In genomic region chrX:112761239-112762207, GRCh38 we compare ENCODE assay signal across 12 cellular contexts.
DNase-seq lines count a peak whose midpoint lies in the region; ATAC-seq, FAIRE-seq and TF ChIP-seq lines count a peak whose summit lies in the region.
"Had no signal": no experiment of that assay in that cellular context is flagged by ENCODE, and none has a peak within 500 bp of the region (broad histone marks: within the 10 kb centered on the region; RNA-seq: fewer than 3 reads in every experiment).

No MANE protein-coding gene starts in this region.

- DNase-seq in GM12878 (ENCODE audit: low read depth, low spot score) (peak; percentile 53), right cardiac atrium (no peak)
- DNase-seq in activated CD4-positive, alpha-beta T cell treated with anti-CD3 and anti-CD28 coated beads for 36 hours: no peak
- DNase-seq in CD8-positive, alpha-beta T cell: no peak
- DNase-seq in naive thymus-derived CD8-positive, alpha-beta T cell: no peak
- DNase-seq: DMS153, NCI-H446 treated with DMSO at 0.1 percent for 48 hours had no signal

- peak; percentile 89 for FAIRE-seq in GM12878 (lab: Jason Lieb, UNC)
- FAIRE-seq: endothelial cell of umbilical vein had no signal

- no peak for TF ChIP-seq CTCF in GM12878 (IDR thresholded peaks at IDR 0.05 in 2 of 3, conservative IDR thresholded peaks at IDR 0.05 in 1 of 3; ENCODE audit: control insufficient read depth in 2 of 3, extremely low read depth in 1 of 3, insufficient read depth in 1 of 3, low read depth in 3 of 3, low read length in 3 of 3)
- TF ChIP-seq CTCF in CD8-positive, alpha-beta T cell (IDR thresholded peaks at IDR 0.05): no peak

- POLR2A ChIA-PET in GM12878 (lab: Charles Lee): no interaction called here
- POLR2A ChIA-PET in activated CD4-positive, alpha-beta T cell treated with anti-CD3 and anti-CD28 coated beads for 36 hours (lab: Charles Lee): no interaction called here
- POLR2A ChIA-PET in CD8-positive, alpha-beta T cell (lab: Charles Lee): no interaction called here
- POLR2A ChIA-PET in naive thymus-derived CD8-positive, alpha-beta T cell (lab: Charles Lee): no interaction called here

- H3K4me1 Mint-ChIP-seq in activated CD4-positive, alpha-beta T cell treated with anti-CD3 and anti-CD28 coated beads for 36 hours: no peaks in the 10 kb centered on the region
- no peaks in the 10 kb centered on the region for H3K4me1 Mint-ChIP-seq in CD8-positive, alpha-beta T cell (ENCODE audit: low read depth)
- peaks cover 0 to 2% (median 0%) of the 10 kb centered on the region in 4 donors for H3K4me1 Mint-ChIP-seq in naive thymus-derived CD8-positive, alpha-beta T cell
- H3K4me1 Mint-ChIP-seq: activated naive CD4-positive, alpha-beta T cell treated with anti-CD3 and anti-CD28 coated beads, Interleukin-2, amount 50 U/mL, for 24 hours had no signal

- RAD21 ChIA-PET in GM12878 (lab: Charles Lee; ENCODE audit: unreplicated experiment): no interaction called here

- in situ Hi-C loops in GM12878 (cut with MboI): no loop called here

- H3K9ac ChIP-seq in GM12878 (ENCODE audit: control insufficient read depth, insufficient read depth, low read length): no peak overlapping the region

- H3K9me3 Mint-ChIP-seq in activated CD4-positive, alpha-beta T cell treated with anti-CD3 and anti-CD28 coated beads for 36 hours (ENCODE audit: low read depth): no peaks in the 10 kb centered on the region
- H3K9me3 Mint-ChIP-seq in CD8-positive, alpha-beta T cell: no peaks in the 10 kb centered on the region
- peaks cover 0 to 3% (median 0%) of the 10 kb centered on the region in 9 donors for H3K9me3 Mint-ChIP-seq in naive thymus-derived CD8-positive, alpha-beta T cell
- H3K9me3 Mint-ChIP-seq: activated naive CD4-positive, alpha-beta T cell treated with anti-CD3 and anti-CD28 coated beads, Interleukin-2, amount 50 U/mL, for 24 hours had no signal

- CTCF ChIA-PET in GM12878 (lab: Yijun Ruan, JAX): interaction anchor here (1.0 kb wide), 1 partner anchor 892 kb away, joined by 3 read pairs; no protein-coding TSS in a partner anchor
- CTCF ChIA-PET in activated CD4-positive, alpha-beta T cell treated with anti-CD3 and anti-CD28 coated beads for 36 hours (lab: Charles Lee): no interaction called here
- CTCF ChIA-PET in CD8-positive, alpha-beta T cell (lab: Charles Lee): no interaction called here

- SMC1A ChIA-PET in GM12878 (lab: Charles Lee; ENCODE audit: uncharacterized antibody, unreplicated experiment): interaction anchor here (1.0 kb wide), 1 partner anchor 92 kb away, joined by 3 read pairs; no protein-coding TSS in a partner anchor

- H3K27ac Mint-ChIP-seq in activated CD4-positive, alpha-beta T cell treated with anti-CD3 and anti-CD28 coated beads for 36 hours: no peak overlapping the region
- no peak overlapping the region for H3K27ac Mint-ChIP-seq in CD8-positive, alpha-beta T cell
- H3K27ac Mint-ChIP-seq in naive thymus-derived CD8-positive, alpha-beta T cell: no peak overlapping the region
- H3K27ac Mint-ChIP-seq: activated naive CD4-positive, alpha-beta T cell treated with anti-CD3 and anti-CD28 coated beads, Interleukin-2, amount 50 U/mL, for 24 hours had no signal

- no peaks in the 10 kb centered on the region for H3K36me3 ChIP-seq in GM12878 (ENCODE audit: control insufficient read depth in 2 of 2, insufficient read depth in 2 of 2, low read length in 1 of 2)
- no peaks in the 10 kb centered on the region for H3K36me3 ChIP-seq in CD8-positive, alpha-beta T cell (ENCODE audit: insufficient read depth, low read length)

- no peak overlapping the region for H3K4me3 Mint-ChIP-seq in activated CD4-positive, alpha-beta T cell treated with anti-CD3 and anti-CD28 coated beads for 36 hours
- no peak overlapping the region for H3K4me3 Mint-ChIP-seq in CD8-positive, alpha-beta T cell
- H3K4me3 Mint-ChIP-seq in naive thymus-derived CD8-positive, alpha-beta T cell: no peak overlapping the region
- H3K4me3 Mint-ChIP-seq: activated naive CD4-positive, alpha-beta T cell treated with anti-CD3 and anti-CD28 coated beads, Interleukin-2, amount 50 U/mL, for 24 hours had no signal

- H3K4me1 ChIP-seq in GM12878 (ENCODE audit: control insufficient read depth, insufficient read depth, low read length): no peaks in the 10 kb centered on the region
- no peaks in the 10 kb centered on the region for H3K4me1 ChIP-seq in CD8-positive, alpha-beta T cell (ENCODE audit: insufficient read depth, low read length)
- no peaks in the 10 kb centered on the region for H3K4me1 ChIP-seq in right cardiac atrium (ENCODE audit: control insufficient read depth, insufficient read depth, low read length)

- no TSS peak for BruUV-seq in GM12878 (replicated peaks; lab: Mats Ljungman, UMichigan)

- H3K27me3 ChIP-seq in GM12878 (replicated peaks in 1 of 2; ENCODE audit: control insufficient read depth in 2 of 2, insufficient read depth in 2 of 2, low read length in 1 of 2): no peaks in the 10 kb centered on the region
- H3K27me3 ChIP-seq in CD8-positive, alpha-beta T cell (ENCODE audit: insufficient read depth, low read length): no peaks in the 10 kb centered on the region
- no peaks in the 10 kb centered on the region for H3K27me3 ChIP-seq in right cardiac atrium (ENCODE audit: control insufficient read depth, insufficient read depth)

- H2AFZ ChIP-seq in GM12878 (ENCODE audit: control insufficient read depth, low read depth, low read length): peak overlapping the region; percentile 49

- ATAC-seq in GM18508 (IDR thresholded peaks at IDR 0.05; ENCODE audit: insufficient read depth, unreplicated experiment) (peak; percentile 68), GM21447 (IDR thresholded peaks at IDR 0.05; ENCODE audit: unreplicated experiment) (peak; percentile 93), HG03135 (IDR thresholded peaks at IDR 0.05; ENCODE audit: unreplicated experiment) (peak; percentile 83), GM12878 (peak; percentile 96), right cardiac atrium (no peak)
- no peak for ATAC-seq in activated CD4-positive, alpha-beta T cell treated with anti-CD3 and anti-CD28 coated beads for 36 hours
- no peak for ATAC-seq in CD8-positive, alpha-beta T cell
- no peak for ATAC-seq in naive thymus-derived CD8-positive, alpha-beta T cell

- 12% methylated on average over 7 of the region's 7 CpGs for WGBS in GM12878 (ENCODE audit: insufficient coverage, insufficient replicate concordance, low lambda C conversion rate, missing lambda C conversion rate)
- 84% methylated on average over 7 of the region's 7 CpGs for WGBS in right cardiac atrium

- no peaks in the 10 kb centered on the region for H3K9me3 ChIP-seq in GM12878 (replicated peaks; ENCODE audit: control insufficient read depth, insufficient read depth, low read length)
- H3K9me3 ChIP-seq in CD8-positive, alpha-beta T cell (ENCODE audit: low read length): no peaks in the 10 kb centered on the region
- H3K9me3 ChIP-seq in right cardiac atrium (ENCODE audit: control insufficient read depth, low read length): no peaks in the 10 kb centered on the region

- no peak for TF ChIP-seq POLR2A in GM12878 (IDR thresholded peaks at IDR 0.05; ENCODE audit: low read depth, low read length)

- peak overlapping the region; percentile 64 for H3K4me2 ChIP-seq in GM12878 (ENCODE audit: control insufficient read depth, insufficient read depth)

- H3K79me2 ChIP-seq in GM12878 (ENCODE audit: control insufficient read depth, insufficient read depth, low read length): no peaks in the 10 kb centered on the region

- no peak for TF ChIP-seq RAD21 in GM12878 (IDR thresholded peaks at IDR 0.05; ENCODE audit: insufficient read depth, low read depth, low read length)

- H3K36me3 Mint-ChIP-seq in activated CD4-positive, alpha-beta T cell treated with anti-CD3 and anti-CD28 coated beads for 36 hours (ENCODE audit: low read depth): no peaks in the 10 kb centered on the region
- no peaks in the 10 kb centered on the region for H3K36me3 Mint-ChIP-seq in CD8-positive, alpha-beta T cell
- peaks cover 0 to 2% (median 0%) of the 10 kb centered on the region in 3 donors for H3K36me3 Mint-ChIP-seq in naive thymus-derived CD8-positive, alpha-beta T cell
- H3K36me3 Mint-ChIP-seq: activated naive CD4-positive, alpha-beta T cell treated with anti-CD3 and anti-CD28 coated beads, Interleukin-2, amount 50 U/mL, for 24 hours had no signal

- no peak for TF ChIP-seq EP300 in GM12878 (IDR thresholded peaks at IDR 0.05; ENCODE audit: borderline replicate concordance in 1 of 2, control insufficient read depth in 1 of 2, low read depth in 2 of 2, low read length in 2 of 2)

- H4K20me1 ChIP-seq in GM12878 (ENCODE audit: control insufficient read depth, insufficient read depth): no peaks in the 10 kb centered on the region

- peak overlapping the region; percentile 54 for H3K27ac ChIP-seq in GM12878 (ENCODE audit: control insufficient read depth, insufficient read depth)
- no peak overlapping the region for H3K27ac ChIP-seq in CD8-positive, alpha-beta T cell (ENCODE audit: low read depth, low read length)
- no peak overlapping the region for H3K27ac ChIP-seq in right cardiac atrium (ENCODE audit: low read length)

- H3K27me3 Mint-ChIP-seq in activated CD4-positive, alpha-beta T cell treated with anti-CD3 and anti-CD28 coated beads for 36 hours: peaks cover 4% of the 10 kb centered on the region
- peaks cover 4% of the 10 kb centered on the region for H3K27me3 Mint-ChIP-seq in CD8-positive, alpha-beta T cell (ENCODE audit: low read depth)
- peaks cover 0 to 5% (median 0%) of the 10 kb centered on the region in 5 donors for H3K27me3 Mint-ChIP-seq in naive thymus-derived CD8-positive, alpha-beta T cell
- H3K27me3 Mint-ChIP-seq: activated naive CD4-positive, alpha-beta T cell treated with anti-CD3 and anti-CD28 coated beads, Interleukin-2, amount 50 U/mL, for 24 hours had no signal

- no peak overlapping the region for H3K4me3 ChIP-seq in GM12878
- no peak overlapping the region for H3K4me3 ChIP-seq in CD8-positive, alpha-beta T cell (ENCODE audit: low read depth, low read length)
- no peak overlapping the region for H3K4me3 ChIP-seq in right cardiac atrium (ENCODE audit: low read length)

- intact Hi-C loops in GM12878 (cut with micrococcal nuclease; ENCODE audit: unreplicated experiment): loop anchor here (1.0 to 10.0 kb wide), 3 partner anchors 73 to 118 kb away; no protein-coding TSS in a partner anchor
- intact Hi-C loops in activated CD4-positive, alpha-beta T cell treated with anti-CD3 and anti-CD28 coated beads for 36 hours (cut with DNase I, micrococcal nuclease): loop anchor here in 1 of 2 experiments (10.0 kb wide), 1 partner anchor 183 kb away; no protein-coding TSS in a partner anchor
- intact Hi-C loops in CD8-positive, alpha-beta T cell (cut with DNase I, micrococcal nuclease): no loop called here
- intact Hi-C loops in right cardiac atrium (cut with DNase I): no loop called here

Comparison
In these comparisons a context has a peak if more than half of its experiments do, and no peak if none do; other contexts are left out.
1. ATAC-seq: peak in GM18508 (single experiment), GM21447 (single experiment), HG03135 (single experiment) and GM12878 (single experiment); none in activated CD4-positive, alpha-beta T cell treated with anti-CD3 and anti-CD28 coated beads for 36 hours (single experiment), CD8-positive, alpha-beta T cell (single experiment), naive thymus-derived CD8-positive, alpha-beta T cell (0 of 2) and right cardiac atrium (0 of 2).